In the genomic region with DNA sequence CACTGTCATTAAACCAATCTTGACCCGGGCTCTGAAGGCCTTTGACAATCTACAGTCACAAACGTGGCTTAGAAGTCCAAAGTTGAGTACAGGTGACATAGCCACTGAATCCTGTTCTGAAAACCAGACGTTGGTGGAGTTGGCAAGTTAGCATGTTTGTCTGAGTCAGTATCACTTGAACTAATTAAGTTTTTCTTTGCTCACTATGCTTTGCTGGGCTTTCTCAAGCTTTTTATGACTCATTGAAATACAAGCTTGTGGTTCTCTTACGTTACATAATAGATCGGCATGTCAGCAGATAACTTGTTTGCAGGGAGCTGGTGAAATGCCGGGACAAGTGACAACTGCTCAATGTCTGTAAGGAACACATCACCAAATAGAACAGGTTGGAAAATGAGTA, we compare ENCODE assay signal across 10 cellular contexts. TPM values are rescaled to one million over a fixed set of nuclear protein-coding genes. Genes with fewer than 3 reads are reported as not detected.
DNase-seq lines count a peak whose midpoint lies in the region; ATAC-seq and TF ChIP-seq lines count a peak whose summit lies in the region.
"Had no signal": no experiment of that assay in that cellular context is flagged by ENCODE, and none has a peak within 500 bp of the region (broad histone marks: within the 10 kb centered on the region; RNA-seq: fewer than 3 reads in every experiment).

No MANE protein-coding gene starts in this region.

- H3K27ac Mint-ChIP-seq in activated T-helper 2 cell treated with anti-CD3 and anti-CD28 coated beads, Interferon-gamma antibody, Interleukin-2, Interleukin-4, amounts not matched to agents 10 μg/mL and 5 μg/mL and 100 μg/mL, durations not matched to agents 14 hours and 24 hours and 36 hours: no peak overlapping the region

- ATAC-seq in HG02759 (IDR thresholded peaks at IDR 0.05; ENCODE audit: unreplicated experiment) (no peak), GM18868 (IDR thresholded peaks at IDR 0.05; ENCODE audit: unreplicated experiment) (no peak), HG03095 (IDR thresholded peaks at IDR 0.05; ENCODE audit: unreplicated experiment) (no peak)
- ATAC-seq: Panc1 had no signal

- TF ChIP-seq CTCF in breast epithelium (IDR thresholded peaks at IDR 0.05): no peak

- H3K4me3 ChIP-seq in breast epithelium: no peak overlapping the region

- TF ChIP-seq POLR2A in breast epithelium (IDR thresholded peaks at IDR 0.05): no peak

- no peaks in the 10 kb centered on the region for H3K27me3 ChIP-seq in breast epithelium

- peak overlapping the region; percentile 58 to 73 for H3K27ac ChIP-seq in breast epithelium

- no peak overlapping the region for H3K4me3 Mint-ChIP-seq in activated T-helper 2 cell treated with anti-CD3 and anti-CD28 coated beads, Interferon-gamma antibody, Interleukin-2, Interleukin-4, amounts not matched to agents 10 μg/mL and 5 μg/mL and 100 μg/mL, durations not matched to agents 14 hours and 24 hours and 36 hours (ENCODE audit: low read depth)

- H3K27me3 Mint-ChIP-seq in activated T-helper 2 cell treated with anti-CD3 and anti-CD28 coated beads, Interferon-gamma antibody, Interleukin-2, Interleukin-4, amounts not matched to agents 10 μg/mL and 5 μg/mL and 100 μg/mL, durations not matched to agents 14 hours and 24 hours and 36 hours (ENCODE audit: low read depth): no peaks in the 10 kb centered on the region

- no peaks in the 10 kb centered on the region for H3K4me1 Mint-ChIP-seq in activated T-helper 2 cell treated with anti-CD3 and anti-CD28 coated beads, Interferon-gamma antibody, Interleukin-2, Interleukin-4, amounts not matched to agents 10 μg/mL and 5 μg/mL and 100 μg/mL, durations not matched to agents 14 hours and 24 hours and 36 hours (ENCODE audit: low read depth)

- H3K9me3 ChIP-seq in breast epithelium: no peaks in the 10 kb centered on the region

- H3K36me3 Mint-ChIP-seq in activated T-helper 2 cell treated with anti-CD3 and anti-CD28 coated beads, Interferon-gamma antibody, Interleukin-2, Interleukin-4, amounts not matched to agents 10 μg/mL and 5 μg/mL and 100 μg/mL, durations not matched to agents 14 hours and 24 hours and 36 hours (ENCODE audit: low read depth): no peaks in the 10 kb centered on the region

- H3K4me1 ChIP-seq in breast epithelium: no peaks in the 10 kb centered on the region

- in situ Hi-C loops in Caki2 (cut with HindIII; ENCODE audit: low pct_unique_long_range_greater_than_20kb, low sequenced_read_pairs): no loop called here

- DNase-seq in Caki2 (ENCODE audit: low read depth) (peak; percentile 86), NCI-H446 treated with DMSO at 0.1 percent for 48 hours (lab: John Stamatoyannopoulos, UW) (peak; percentile 19), breast epithelium (ENCODE audit: low spot score in 2 of 2) (peak in 1 of 2 donors; percentile 22), myocyte (ENCODE audit: low read depth) (peak; percentile 72)
- DNase-seq in activated T-helper 2 cell treated with anti-CD3 and anti-CD28 coated beads, Interferon-gamma antibody, Interleukin-2, Interleukin-4, amounts not matched to agents 10 μg/mL and 5 μg/mL and 100 μg/mL, durations not matched to agents 14 hours and 24 hours and 36 hours (ENCODE audit: low spot score): no peak
- DNase-seq: aorta had no signal

- intact Hi-C loops in breast epithelium (cut with DNase I; ENCODE audit: low total_unique reads): no loop called here
- intact Hi-C loops in activated T-helper 2 cell treated with anti-CD3 and anti-CD28 coated beads, Interferon-gamma antibody, Interleukin-2, Interleukin-4, amounts not matched to agents 10 μg/mL and 5 μg/mL and 100 μg/mL, durations not matched to agents 14 hours and 24 hours and 36 hours (cut with micrococcal nuclease): no loop called here

- H3K9me3 Mint-ChIP-seq in activated T-helper 2 cell treated with anti-CD3 and anti-CD28 coated beads, Interferon-gamma antibody, Interleukin-2, Interleukin-4, amounts not matched to agents 10 μg/mL and 5 μg/mL and 100 μg/mL, durations not matched to agents 14 hours and 24 hours and 36 hours: no peaks in the 10 kb centered on the region

- H3K36me3 ChIP-seq in breast epithelium: no peaks in the 10 kb centered on the region

RNA-seq across cellular contexts. Expression of a gene that starts 53.8 kb away (rescaled TPM):
- total RNA-seq in Caki2 (2014; rRNA removed; shearing (Covaris generic); ENCODE audit: low replicate concordance): 9.0 and 15.2 TPM in 2 replicates
- total RNA-seq in breast epithelium (10 to 100 TPM in 2 of 3 donors, 1 to 10 TPM in 1; 7.8 to 23.6 (median 15.4) TPM), myocyte (16.1 and 17.4 TPM in 2 replicates)
- 2.7 TPM for polyA plus RNA-seq in myocyte (2012)
- 26.1 and 26.4 TPM in 2 replicates for total RNA-seq in activated T-helper 2 cell treated with anti-CD3 and anti-CD28 coated beads, Interferon-gamma antibody, Interleukin-2, Interleukin-4, amounts not matched to agents 10 μg/mL and 5 μg/mL and 100 μg/mL, durations not matched to agents 14 hours and 24 hours and 36 hours
